ENCODE assay signal across 9 cellular contexts in genomic region chr17:2262146-2262587, GRCh38. TPM values are rescaled to one million over a fixed set of nuclear protein-coding genes. Genes with fewer than 3 reads are reported as not detected.
DNase-seq lines count a peak whose midpoint lies in the region; ATAC-seq and TF ChIP-seq lines count a peak whose summit lies in the region.
"Had no signal": no experiment of that assay in that cellular context is flagged by ENCODE, and none has a peak within 500 bp of the region (broad histone marks: within the 10 kb centered on the region; RNA-seq: fewer than 3 reads in every experiment).

No MANE protein-coding gene starts in this region.

- no peak overlapping the region for H2AFZ ChIP-seq in PC-3 (ENCODE audit: low read length)

- H3K4me1 ChIP-seq in PC-3 (ENCODE audit: insufficient read depth, low read length) (peaks cover 9% of the 10 kb centered on the region; the same call in 1 of the 2 replicates), psoas muscle (peaks cover 21% of the 10 kb centered on the region), mucosa of descending colon (ENCODE audit: low read depth) (peaks cover 14% of the 10 kb centered on the region)

- intact Hi-C loops in PC-3 (cut with micrococcal nuclease), result no loop called here
- intact Hi-C loops in psoas muscle (cut with DNase I), result no loop called here
- intact Hi-C loops in mucosa of descending colon (cut with DNase I, micrococcal nuclease), result no loop called here

- DNase-seq in Daoy (ENCODE audit: low read depth) (peak; percentile 30), PC-3 (peak; percentile 70), epithelial cell of esophagus (ENCODE audit: low read depth) (peak; percentile 78), psoas muscle (no peak), NCI-H2196 (lab: John Stamatoyannopoulos, UW; ENCODE audit: unreplicated experiment) (no peak), mucosa of descending colon (no peak), NAMALWA (ENCODE audit: low spot score) (no peak)
- DNase-seq: midbrain had no signal

- TF ChIP-seq CTCF in PC-3 (conservative IDR thresholded peaks at IDR 0.05; ENCODE audit: low read depth, low read length) (no peak), epithelial cell of esophagus (IDR thresholded peaks at IDR 0.05; ENCODE audit: insufficient read depth, low read depth, low read length, missing control alignments) (no peak), psoas muscle (IDR thresholded peaks at IDR 0.05) (no peak), mucosa of descending colon (IDR thresholded peaks at IDR 0.05) (no peak)

- H3K4me3 ChIP-seq in PC-3 (ENCODE audit: low read length) (no peak overlapping the region), epithelial cell of esophagus (ENCODE audit: low read length) (no peak overlapping the region), psoas muscle (no peak overlapping the region), mucosa of descending colon (no peak overlapping the region)

- no peaks in the 10 kb centered on the region for H3F3A ChIP-seq in PC-3 (ENCODE audit: low read length, unreplicated experiment)

- H3K4me2 ChIP-seq in PC-3 (ENCODE audit: low read length), result no peak overlapping the region

- BruUV-seq in PC-3 (replicated peaks; lab: Mats Ljungman, UMichigan), result no TSS peak

- H3K9me2 ChIP-seq in PC-3 (replicated peaks; ENCODE audit: low read length), result no peaks in the 10 kb centered on the region

- H3K36me3 ChIP-seq in PC-3 (ENCODE audit: low read depth, low read length) (no peaks in the 10 kb centered on the region), psoas muscle (ENCODE audit: insufficient read depth in 1 of 2, low read depth in 1 of 2) (peaks cover 4 to 13% of the 10 kb centered on the region in 2 donors), mucosa of descending colon (ENCODE audit: low read depth) (no peaks in the 10 kb centered on the region)

- H3K9ac ChIP-seq in PC-3 (ENCODE audit: low read length), result no peak overlapping the region

- CTCF ChIA-PET in PC-3 (lab: Charles Lee), result interaction anchor here (0.7 to 1.2 kb wide), 4 partner anchors 17 to 208 kb away, joined by 3 read pairs; no protein-coding TSS in a partner anchor

- H3K27me3 ChIP-seq in PC-3 (ENCODE audit: low read length) (no peaks in the 10 kb centered on the region), psoas muscle (ENCODE audit: insufficient read depth in 3 of 3, low read length in 2 of 3) (no peaks in the 10 kb centered on the region)

- H3K79me2 ChIP-seq in PC-3 (ENCODE audit: low read length), result no peaks in the 10 kb centered on the region

- POLR2A ChIA-PET in PC-3 (lab: Charles Lee; ENCODE audit: unreplicated experiment), result no interaction called here

- 0 out of 2 replicates have a peak, but pooled peaks cover 3% of the 10 kb centered on the region for H4K20me1 ChIP-seq in PC-3 (ENCODE audit: low read length)

- 39 to 49% (median 45%) methylated on average over 1 of the region's 1 CpG for whole genome bisulfite sequencing in psoas muscle, 3 donors

- H3K27ac ChIP-seq in PC-3 (ENCODE audit: low read length), result peak overlapping the region; percentile 18; the same call in 1 of the 2 replicates
- peak overlapping the region; percentile 6 for H3K27ac ChIP-seq in psoas muscle

- H3K9me3 ChIP-seq in PC-3 (ENCODE audit: low read length), result no peaks in the 10 kb centered on the region
- no peaks in the 10 kb centered on the region for H3K9me3 ChIP-seq in psoas muscle
- H3K9me3 ChIP-seq in mucosa of descending colon, result no peaks in the 10 kb centered on the region

- ATAC-seq in PC-3 (peak; percentile 79), psoas muscle (peak in 3 of 4 donors; percentile 51 to 66 (median 57)), mucosa of descending colon (no peak), GM21737 (IDR thresholded peaks at IDR 0.05; ENCODE audit: unreplicated experiment) (no peak)

RNA-seq across cellular contexts. Expression of gene SMG6, which starts 41.4 kb away (rescaled TPM):
- 22.8 and 23.8 TPM in 2 replicates for total RNA-seq in Daoy (2014; rRNA removed; shearing (Covaris generic))
- total RNA-seq in PC-3 (2014; rRNA removed), result 13.4 and 20.4 TPM in 2 replicates
- total RNA-seq in psoas muscle, result 10 to 100 TPM; 16.3 to 24.1 (median 19.7) TPM
- polyA plus RNA-seq in psoas muscle, result 10 to 100 TPM in 2 of 3 donors, 1 to 10 TPM in 1; 9.4 to 14.3 (median 11.6) TPM
- 10 to 100 TPM; 25.9 to 41.6 (median 38.8) TPM for total RNA-seq in mucosa of descending colon

RNA-seq across cellular contexts. Expression of gene SRR, which starts 41.6 kb away (rescaled TPM):
- 21.4 and 39.2 TPM in 2 replicates for total RNA-seq in Daoy (2014; rRNA removed; shearing (Covaris generic))
- total RNA-seq in PC-3 (2014; rRNA removed) (8.8 and 12.0 TPM in 2 replicates), psoas muscle (1 to 10 TPM; 3.9 to 9.1 (median 5.4) TPM), mucosa of descending colon (10 to 100 TPM in 1 of 3 donors, 1 to 10 TPM in 2; 9.7 to 16.2 (median 9.8) TPM)
- polyA plus RNA-seq in psoas muscle, result 1 to 10 TPM; 2.2 to 9.6 (median 3.0) TPM

Comparison
In these comparisons a context has a peak if more than half of its experiments do, and no peak if none do; other contexts are left out.
1. DNase-seq: peak in Daoy (single experiment), PC-3 (single experiment) and epithelial cell of esophagus (single experiment); none in psoas muscle (0 of 2), NCI-H2196 (single experiment), mucosa of descending colon (0 of 3) and NAMALWA (single experiment).
2. ATAC-seq: peak in PC-3 (single experiment) and psoas muscle (3 of 4); none in mucosa of descending colon (single experiment) and GM21737 (single experiment).